Comparison of ENCODE assay signal across 8 cellular contexts in the genomic region with DNA sequence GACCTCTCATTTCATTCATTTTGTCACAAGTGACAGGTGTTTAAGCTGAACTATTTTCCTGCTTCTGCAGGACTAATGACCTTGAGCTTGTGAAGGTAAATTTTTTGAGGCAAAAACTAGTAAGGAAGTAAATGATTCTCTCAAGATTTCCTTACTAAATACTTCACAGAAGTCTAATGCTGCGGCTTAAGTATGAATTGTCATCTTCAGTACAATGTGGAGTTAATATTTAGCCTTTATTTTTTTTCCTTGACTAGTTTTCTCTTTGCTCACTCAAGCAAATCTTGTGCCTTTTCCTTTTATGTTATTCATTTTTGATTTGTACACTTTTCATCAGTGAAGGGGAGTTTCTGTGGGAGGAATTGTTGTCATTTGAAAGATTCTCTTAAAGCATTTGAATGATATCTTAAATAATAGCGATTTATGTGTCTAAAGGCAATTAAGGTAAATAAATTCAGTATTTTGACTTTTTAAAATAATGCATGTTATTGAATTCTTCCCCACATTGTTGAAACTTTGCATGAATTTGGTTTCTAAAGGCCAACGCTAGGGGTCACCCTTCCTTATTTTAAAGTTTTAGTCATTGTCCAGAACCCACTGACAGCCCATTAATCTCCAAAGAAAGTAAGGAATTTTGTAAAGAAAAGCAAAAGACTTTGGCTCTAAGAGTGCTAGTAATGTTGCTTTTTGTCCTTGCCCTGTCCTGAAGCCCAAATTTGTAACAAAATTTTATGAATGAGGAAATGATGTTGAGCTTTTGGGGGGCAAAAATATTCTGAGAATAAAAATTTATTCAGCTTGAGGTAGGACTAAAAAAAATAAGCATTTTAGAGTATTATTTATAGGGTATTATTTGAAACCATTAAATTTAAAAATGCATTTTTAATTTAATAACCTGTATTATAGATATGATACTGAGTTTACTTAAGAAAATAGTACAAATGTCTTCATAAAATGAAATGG.
DNase-seq lines count a peak whose midpoint lies in the region; ATAC-seq, FAIRE-seq and TF ChIP-seq lines count a peak whose summit lies in the region.

No MANE protein-coding gene starts in this region.

- no peak overlapping the region for H2AFZ ChIP-seq in GM12878 (ENCODE audit: control insufficient read depth, low read depth, low read length)

- TF ChIP-seq POLR2A in GM12878 (IDR thresholded peaks at IDR 0.05; ENCODE audit: low read depth, low read length) (no peak), upper lobe of left lung (IDR thresholded peaks at IDR 0.05) (no peak)

- H3K9ac ChIP-seq in GM12878 (ENCODE audit: control insufficient read depth, insufficient read depth, low read length), result no peak overlapping the region

- RAD21 ChIA-PET in GM12878 (lab: Charles Lee; ENCODE audit: unreplicated experiment), result interaction anchor here (0.8 to 1.5 kb wide), 4 partner anchors 129 to 645 kb away, joined by 3 to 8 read pairs (median 3); no protein-coding TSS in a partner anchor

- H3K4me3 ChIP-seq in GM12878, result no peak overlapping the region
- H3K4me3 ChIP-seq in kidney epithelial cell (ENCODE audit: low read depth, low read length), result no peak overlapping the region
- no peak overlapping the region for H3K4me3 ChIP-seq in upper lobe of left lung

- SMC1A ChIA-PET in GM12878 (lab: Charles Lee; ENCODE audit: uncharacterized antibody, unreplicated experiment), result interaction anchor here (0.9 to 1.8 kb wide), 5 partner anchors 9 to 533 kb away, joined by 3 to 10 read pairs (median 5); no protein-coding TSS in a partner anchor

- H3K36me3 ChIP-seq in GM12878 (ENCODE audit: control insufficient read depth in 2 of 2, insufficient read depth in 2 of 2, low read length in 1 of 2) (no peaks in the 10 kb centered on the region), kidney epithelial cell (ENCODE audit: control insufficient read depth, insufficient read depth, low read length) (no peaks in the 10 kb centered on the region), upper lobe of left lung (no peaks in the 10 kb centered on the region)

- DNase-seq in Ammon's horn (ENCODE audit: low spot score) (peak; percentile 42), GM13976 (ENCODE audit: low spot score) (no peak), NAMALWA (ENCODE audit: low spot score) (peak; percentile 50), GM12878 (ENCODE audit: low read depth, low spot score) (no peak), kidney epithelial cell (ENCODE audit: low read depth) (no peak), upper lobe of left lung (no peak), NCI-H2081 treated with DMSO at 0.1 percent for 48 hours (lab: John Stamatoyannopoulos, UW) (no peak)

- H3K4me1 ChIP-seq in GM12878 (ENCODE audit: control insufficient read depth, insufficient read depth, low read length) (no peaks in the 10 kb centered on the region), upper lobe of left lung (no peaks in the 10 kb centered on the region)

- POLR2A ChIA-PET in GM12878 (lab: Charles Lee), result no interaction called here

- BruUV-seq in GM12878 (replicated peaks; lab: Mats Ljungman, UMichigan), result no TSS peak

- no peaks in the 10 kb centered on the region for H4K20me1 ChIP-seq in GM12878 (ENCODE audit: control insufficient read depth, insufficient read depth)

- H3K79me2 ChIP-seq in GM12878 (ENCODE audit: control insufficient read depth, insufficient read depth, low read length), result no peaks in the 10 kb centered on the region

- no peak for TF ChIP-seq EP300 in GM12878 (IDR thresholded peaks at IDR 0.05; ENCODE audit: borderline replicate concordance in 1 of 2, control insufficient read depth in 1 of 2, low read depth in 2 of 2, low read length in 2 of 2)
- TF ChIP-seq EP300 in upper lobe of left lung (IDR thresholded peaks at IDR 0.05), result no peak

- intact Hi-C loops in GM12878 (cut with micrococcal nuclease; ENCODE audit: unreplicated experiment), result loop anchor here (5.0 kb wide), 2 partner anchors 527 to 647 kb away; no protein-coding TSS in a partner anchor

- H3K9me3 ChIP-seq in GM12878 (replicated peaks; ENCODE audit: control insufficient read depth, insufficient read depth, low read length) (no peaks in the 10 kb centered on the region), upper lobe of left lung (no peaks in the 10 kb centered on the region)

- CTCF ChIA-PET in GM12878 (lab: Yijun Ruan, JAX), result interaction anchor here (0.6 to 3.2 kb wide), 19 partner anchors 9 to 989 kb away, joined by 3 to 28 read pairs (median 3); no protein-coding TSS in a partner anchor

- ATAC-seq in GM12878, result peak; percentile 56; the same call in 2 of the 3 replicates
- peak in 1 of 2 donors; percentile 61 for ATAC-seq in upper lobe of left lung (ENCODE audit: low FRiP score in 2 of 2)
- no peak for ATAC-seq in HG02588 (IDR thresholded peaks at IDR 0.05; ENCODE audit: unreplicated experiment)

- WGBS in GM12878 (ENCODE audit: insufficient coverage, insufficient replicate concordance, low lambda C conversion rate, missing lambda C conversion rate), result 10% methylated on average over 3 of the region's 3 CpGs
- 23 to 25% methylated on average over 3 of the region's 3 CpGs for WGBS in upper lobe of left lung, 2 donors

- TF ChIP-seq CTCF in GM13976 (IDR thresholded peaks at IDR 0.05; ENCODE audit: borderline replicate concordance, control extremely low read depth, extremely low read depth, insufficient read depth, missing control alignments) (peak; percentile 45), GM12878 (IDR thresholded peaks at IDR 0.05 in 2 of 3, conservative IDR thresholded peaks at IDR 0.05 in 1 of 3; ENCODE audit: control insufficient read depth in 2 of 3, extremely low read depth in 1 of 3, insufficient read depth in 1 of 3, low read depth in 3 of 3, low read length in 3 of 3) (peak; percentile 54 to 65 (median 56)), kidney epithelial cell (IDR thresholded peaks at IDR 0.05; ENCODE audit: insufficient read depth, low read length, poor library complexity, severe bottlenecking) (peak; percentile 70), upper lobe of left lung (IDR thresholded peaks at IDR 0.05) (peak in 5 of 6 experiments; percentile 25 to 49 (median 32))

- peak; percentile 53 for TF ChIP-seq RAD21 in GM12878 (IDR thresholded peaks at IDR 0.05; ENCODE audit: insufficient read depth, low read depth, low read length)

- peak; percentile 91 for FAIRE-seq in GM12878 (lab: Jason Lieb, UNC)

- in situ Hi-C loops in GM13976 (cut with MboI; ENCODE audit: low sequenced_read_pairs, unreplicated experiment) (loop anchor here (25.0 kb wide), 1 partner anchor 988 kb away; no protein-coding TSS in a partner anchor), GM12878 (cut with MboI) (no loop called here)

- no peak overlapping the region for H3K4me2 ChIP-seq in GM12878 (ENCODE audit: control insufficient read depth, insufficient read depth)

- H3K27ac ChIP-seq in GM12878 (ENCODE audit: control insufficient read depth, insufficient read depth) (no peak overlapping the region), upper lobe of left lung (no peak overlapping the region)

- no peaks in the 10 kb centered on the region for H3K27me3 ChIP-seq in GM12878 (replicated peaks in 1 of 2; ENCODE audit: control insufficient read depth in 2 of 2, insufficient read depth in 2 of 2, low read length in 1 of 2)
- H3K27me3 ChIP-seq in kidney epithelial cell (ENCODE audit: control insufficient read depth, insufficient read depth, low read length), result no peaks in the 10 kb centered on the region
- no peaks in the 10 kb centered on the region for H3K27me3 ChIP-seq in upper lobe of left lung

TF ChIP-seq in GM12878, 131 proteins besides CTCF, POLR2A, EP300 and RAD21:
- TF ChIP-seq SMC3 (IDR thresholded peaks at IDR 0.05; ENCODE audit: borderline replicate concordance, low read length) (peak; percentile 49; the same call in 1 of the 2 replicates), HDAC6 (IDR thresholded peaks at IDR 0.05; ENCODE audit: unreplicated experiment) (no peak), RAD51 (IDR thresholded peaks at IDR 0.05) (no peak), POU2F2 (IDR thresholded peaks at IDR 0.05; ENCODE audit: borderline replicate concordance, low read depth, low read length) (no peak)

Comparison
In these comparisons a context has a peak if more than half of its experiments do, and no peak if none do; other contexts are left out.
1. DNase-seq: peak in Ammon's horn (single experiment) and NAMALWA (single experiment); none in GM13976 (single experiment), GM12878 (single experiment), kidney epithelial cell (single experiment), upper lobe of left lung (0 of 2) and NCI-H2081 treated with DMSO at 0.1 percent for 48 hours (single experiment).
2. Peak in every context shown above with its lines, with median percentiles within 50 percentile points of each other: CTCF ChIP-seq.